Comparison of ENCODE assay signal across 1 cellular context in genomic region chr9:83429229-83429628, GRCh38.
TF ChIP-seq lines count a peak whose summit lies in the region.

No MANE protein-coding gene starts in this region.

TF ChIP-seq in HepG2, 621 proteins besides CTCF, POLR2A, EP300 and RAD21 (continued from another document and continues in another):
- no peak for TF ChIP-seq ATF2 (CRISPR knock-in tag; IDR thresholded peaks at IDR 0.05)
- no peak for TF ChIP-seq AKAP8 (CRISPR knock-in tag; IDR thresholded peaks at IDR 0.05)
- TF ChIP-seq ZBTB38 (CRISPR knock-in tag; IDR thresholded peaks at IDR 0.05) = no peak
- TF ChIP-seq, protein P1, sequence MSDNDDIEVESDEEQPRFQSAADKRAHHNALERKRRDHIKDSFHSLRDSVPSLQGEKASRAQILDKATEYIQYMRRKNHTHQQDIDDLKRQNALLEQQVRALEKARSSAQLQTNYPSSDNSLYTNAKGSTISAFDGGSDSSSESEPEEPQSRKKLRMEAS (IDR thresholded peaks at IDR 0.05) = no peak
- TF ChIP-seq PAF1 (CRISPR knock-in tag; IDR thresholded peaks at IDR 0.05) = no peak
- TF ChIP-seq, protein P2, sequence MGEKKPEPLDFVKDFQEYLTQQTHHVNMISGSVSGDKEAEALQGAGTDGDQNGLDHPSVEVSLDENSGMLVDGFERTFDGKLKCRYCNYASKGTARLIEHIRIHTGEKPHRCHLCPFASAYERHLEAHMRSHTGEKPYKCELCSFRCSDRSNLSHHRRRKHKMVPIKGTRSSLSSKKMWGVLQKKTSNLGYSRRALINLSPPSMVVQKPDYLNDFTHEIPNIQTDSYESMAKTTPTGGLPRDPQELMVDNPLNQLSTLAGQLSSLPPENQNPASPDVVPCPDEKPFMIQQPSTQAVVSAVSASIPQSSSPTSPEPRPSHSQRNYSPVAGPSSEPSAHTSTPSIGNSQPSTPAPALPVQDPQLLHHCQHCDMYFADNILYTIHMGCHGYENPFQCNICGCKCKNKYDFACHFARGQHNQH (CRISPR knock-in tag; IDR thresholded peaks at IDR 0.05) = 0 out of 2 replicates have a peak, but pooled peaks have one; percentile 49
- TF ChIP-seq JDP2 (CRISPR knock-in tag; IDR thresholded peaks at IDR 0.05; ENCODE audit: borderline replicate concordance) = no peak
- TF ChIP-seq ZNF720 (CRISPR knock-in tag; IDR thresholded peaks at IDR 0.05) = no peak
- TF ChIP-seq ZNF292 (CRISPR knock-in tag; IDR thresholded peaks at IDR 0.05; ENCODE audit: borderline replicate concordance, low read depth) = peak; percentile 78; the same call in 1 of the 2 replicates
- no peak for TF ChIP-seq RORA (CRISPR knock-in tag; IDR thresholded peaks at IDR 0.05)
- no peak for TF ChIP-seq ZNF737 (CRISPR knock-in tag; IDR thresholded peaks at IDR 0.05; ENCODE audit: borderline replicate concordance)
- no peak for TF ChIP-seq ATF7-NPFF (CRISPR knock-in tag; IDR thresholded peaks at IDR 0.05; ENCODE audit: low read depth)
- TF ChIP-seq, protein P3, sequence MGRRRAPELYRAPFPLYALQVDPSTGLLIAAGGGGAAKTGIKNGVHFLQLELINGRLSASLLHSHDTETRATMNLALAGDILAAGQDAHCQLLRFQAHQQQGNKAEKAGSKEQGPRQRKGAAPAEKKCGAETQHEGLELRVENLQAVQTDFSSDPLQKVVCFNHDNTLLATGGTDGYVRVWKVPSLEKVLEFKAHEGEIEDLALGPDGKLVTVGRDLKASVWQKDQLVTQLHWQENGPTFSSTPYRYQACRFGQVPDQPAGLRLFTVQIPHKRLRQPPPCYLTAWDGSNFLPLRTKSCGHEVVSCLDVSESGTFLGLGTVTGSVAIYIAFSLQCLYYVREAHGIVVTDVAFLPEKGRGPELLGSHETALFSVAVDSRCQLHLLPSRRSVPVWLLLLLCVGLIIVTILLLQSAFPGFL (CRISPR knock-in tag; IDR thresholded peaks at IDR 0.05) = no peak
- TF ChIP-seq NKX3-1 (CRISPR knock-in tag; IDR thresholded peaks at IDR 0.05) = no peak
- TF ChIP-seq ZNF20 (CRISPR knock-in tag; IDR thresholded peaks at IDR 0.05) = no peak
- TF ChIP-seq ZNF567 (CRISPR knock-in tag; IDR thresholded peaks at IDR 0.05; ENCODE audit: borderline replicate concordance) = no peak
- no peak for TF ChIP-seq EED (CRISPR knock-in tag; IDR thresholded peaks at IDR 0.05)
- TF ChIP-seq BHLHE40 (IDR thresholded peaks at IDR 0.05; ENCODE audit: low read length) = no peak
- no peak for TF ChIP-seq REST (IDR thresholded peaks at IDR 0.05; ENCODE audit: borderline replicate concordance in 1 of 2, low read depth in 1 of 2, low read length in 2 of 2)
- no peak for TF ChIP-seq SP2 (CRISPR knock-in tag; IDR thresholded peaks at IDR 0.05)
- TF ChIP-seq, protein P4, sequence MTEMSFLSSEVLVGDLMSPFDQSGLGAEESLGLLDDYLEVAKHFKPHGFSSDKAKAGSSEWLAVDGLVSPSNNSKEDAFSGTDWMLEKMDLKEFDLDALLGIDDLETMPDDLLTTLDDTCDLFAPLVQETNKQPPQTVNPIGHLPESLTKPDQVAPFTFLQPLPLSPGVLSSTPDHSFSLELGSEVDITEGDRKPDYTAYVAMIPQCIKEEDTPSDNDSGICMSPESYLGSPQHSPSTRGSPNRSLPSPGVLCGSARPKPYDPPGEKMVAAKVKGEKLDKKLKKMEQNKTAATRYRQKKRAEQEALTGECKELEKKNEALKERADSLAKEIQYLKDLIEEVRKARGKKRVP (CRISPR knock-in tag; IDR thresholded peaks at IDR 0.05) = no peak
- no peak for TF ChIP-seq ZBTB40 (IDR thresholded peaks at IDR 0.05)
- TF ChIP-seq ZBTB40 (CRISPR knock-in tag; IDR thresholded peaks at IDR 0.05) = no peak
- no peak for TF ChIP-seq MZF1 (CRISPR knock-in tag; IDR thresholded peaks at IDR 0.05; ENCODE audit: borderline replicate concordance)
- TF ChIP-seq HMG20A (CRISPR knock-in tag; IDR thresholded peaks at IDR 0.05; ENCODE audit: borderline replicate concordance) = peak; percentile 60; the same call in 1 of the 2 replicates
- no peak for TF ChIP-seq ZNF160 (CRISPR knock-in tag; IDR thresholded peaks at IDR 0.05)
- no peak for TF ChIP-seq FOXC1 (CRISPR knock-in tag; IDR thresholded peaks at IDR 0.05; ENCODE audit: borderline replicate concordance)
- no peak for TF ChIP-seq NCOA1 (CRISPR knock-in tag; IDR thresholded peaks at IDR 0.05)
- no peak for TF ChIP-seq HCFC1 (IDR thresholded peaks at IDR 0.05; ENCODE audit: low read depth, low read length)
- no peak for TF ChIP-seq ZNF24 (IDR thresholded peaks at IDR 0.05)
- no peak for TF ChIP-seq KLF12 (CRISPR knock-in tag; IDR thresholded peaks at IDR 0.05; ENCODE audit: borderline replicate concordance)
- TF ChIP-seq HOXA7 (CRISPR knock-in tag; IDR thresholded peaks at IDR 0.05) = no peak
- no peak for TF ChIP-seq GPBP1L1 (CRISPR knock-in tag; IDR thresholded peaks at IDR 0.05)
- TF ChIP-seq HOXD1 (CRISPR knock-in tag; IDR thresholded peaks at IDR 0.05) = peak; percentile 50; the same call in 1 of the 2 replicates
- no peak for TF ChIP-seq ZFP82 (CRISPR knock-in tag; IDR thresholded peaks at IDR 0.05; ENCODE audit: borderline replicate concordance)
- TF ChIP-seq, protein P5, sequence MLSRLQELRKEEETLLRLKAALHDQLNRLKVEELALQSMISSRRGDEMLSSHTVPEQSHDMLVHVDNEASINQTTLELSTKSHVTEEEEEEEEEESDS (CRISPR knock-in tag; IDR thresholded peaks at IDR 0.05; ENCODE audit: borderline replicate concordance) = no peak
- TF ChIP-seq THAP9 (CRISPR knock-in tag; IDR thresholded peaks at IDR 0.05; ENCODE audit: borderline replicate concordance) = no peak
- TF ChIP-seq SMC3 (IDR thresholded peaks at IDR 0.05; ENCODE audit: low read length) = no peak
- TF ChIP-seq NCOR1 (IDR thresholded peaks at IDR 0.05; ENCODE audit: borderline replicate concordance, low read length) = peak; percentile 66; the same call in 1 of the 2 replicates
- TF ChIP-seq SP4 (CRISPR knock-in tag; IDR thresholded peaks at IDR 0.05) = no peak
- peak; percentile 77; the same call in 1 of the 2 replicates for TF ChIP-seq RCOR2 (CRISPR knock-in tag; IDR thresholded peaks at IDR 0.05)
